2 cellular contexts compared by ENCODE assay signal in genomic region chr19:44468730-44469129, GRCh38. TPM values are rescaled to one million over a fixed set of nuclear protein-coding genes. Genes with fewer than 3 reads are reported as not detected.
"Had no signal": no experiment of that assay in that cellular context is flagged by ENCODE, and none has a peak within 500 bp of the region (broad histone marks: within the 10 kb centered on the region; RNA-seq: fewer than 3 reads in every experiment).

No MANE protein-coding gene starts in this region.

RNA-seq across cellular contexts. Expression of gene ZNF229, which starts 20.5 kb away (rescaled TPM):
- total RNA-seq: OCI-LY7, SJCRH30 had no signal
